In genomic region chr3:141370065-141370533, GRCh38 we compare ENCODE assay signal across 8 cellular contexts. TPM values are rescaled to one million over a fixed set of nuclear protein-coding genes. Genes with fewer than 3 reads are reported as not detected.
DNase-seq lines count a peak whose midpoint lies in the region; ATAC-seq and TF ChIP-seq lines count a peak whose summit lies in the region.

No MANE protein-coding gene starts in this region.

- H3K4me3 ChIP-seq in RWPE2 (ENCODE audit: severe bottlenecking), result no peak overlapping the region

- in situ Hi-C loops in G401 (cut with HindIII; ENCODE audit: low sequenced_read_pairs), result no loop called here

- H3K27me3 ChIP-seq in RWPE2 (ENCODE audit: insufficient read depth, poor library complexity, severe bottlenecking), result no peaks in the 10 kb centered on the region

- peak overlapping the region; percentile 70 for H3K27ac Mint-ChIP-seq in activated naive CD4-positive, alpha-beta T cell treated with anti-CD3 and anti-CD28 coated beads, Interleukin-2, amount 50 U/mL, for 24 hours
- no peak overlapping the region for H3K27ac Mint-ChIP-seq in glutamatergic neuron (ENCODE audit: unreplicated experiment)

- no peak overlapping the region for H3K4me3 Mint-ChIP-seq in activated naive CD4-positive, alpha-beta T cell treated with anti-CD3 and anti-CD28 coated beads, Interleukin-2, amount 50 U/mL, for 24 hours
- no peak overlapping the region for H3K4me3 Mint-ChIP-seq in glutamatergic neuron (ENCODE audit: unreplicated experiment)

- ATAC-seq in GM21528 (IDR thresholded peaks at IDR 0.05; ENCODE audit: low FRiP score, unreplicated experiment) (peak; percentile 79), RWPE2 (ENCODE audit: low read depth) (peak; percentile 42), Right ventricle myocardium superior (ENCODE audit: poor library complexity) (peak; percentile 74)

- peaks cover 50% of the 10 kb centered on the region for H3K4me1 ChIP-seq in RWPE2 (ENCODE audit: insufficient read depth, poor library complexity, severe bottlenecking)

- peaks cover 12% of the 10 kb centered on the region for H3K4me1 Mint-ChIP-seq in activated naive CD4-positive, alpha-beta T cell treated with anti-CD3 and anti-CD28 coated beads, Interleukin-2, amount 50 U/mL, for 24 hours
- peaks cover 12% of the 10 kb centered on the region for H3K4me1 Mint-ChIP-seq in glutamatergic neuron (ENCODE audit: low read depth, unreplicated experiment)

- H3K36me3 Mint-ChIP-seq in activated naive CD4-positive, alpha-beta T cell treated with anti-CD3 and anti-CD28 coated beads, Interleukin-2, amount 50 U/mL, for 24 hours, result no peaks in the 10 kb centered on the region
- no peaks in the 10 kb centered on the region for H3K36me3 Mint-ChIP-seq in glutamatergic neuron (ENCODE audit: unreplicated experiment)

- intact Hi-C loops in Right ventricle myocardium superior (cut with DNase I), result no loop called here

- peak; percentile 34 for TF ChIP-seq CTCF in RWPE2 (IDR thresholded peaks at IDR 0.05; ENCODE audit: poor library complexity, severe bottlenecking)
- TF ChIP-seq CTCF in glutamatergic neuron (IDR thresholded peaks at IDR 0.05; ENCODE audit: partially characterized antibody, unreplicated experiment), result no peak

- H3K36me3 ChIP-seq in RWPE2 (ENCODE audit: low read depth), result peaks cover 25% of the 10 kb centered on the region

- DNase-seq in G401 (ENCODE audit: low spot score), result peak; percentile 84
- peak; percentile 48 for DNase-seq in HuH-7 (ENCODE audit: low spot score)
- no peak for DNase-seq in RWPE2 (ENCODE audit: low spot score)
- no peak for DNase-seq in Right ventricle myocardium superior
- peak; percentile 77 for DNase-seq in pulmonary artery endothelial cell (ENCODE audit: low read depth, low spot score)
- no peak for DNase-seq in glutamatergic neuron

- H3K27me3 Mint-ChIP-seq in activated naive CD4-positive, alpha-beta T cell treated with anti-CD3 and anti-CD28 coated beads, Interleukin-2, amount 50 U/mL, for 24 hours, result no peaks in the 10 kb centered on the region
- H3K27me3 Mint-ChIP-seq in glutamatergic neuron (ENCODE audit: unreplicated experiment), result peaks cover 2% of the 10 kb centered on the region

- H3K9me3 ChIP-seq in RWPE2 (ENCODE audit: severe bottlenecking), result no peaks in the 10 kb centered on the region

- H3K27ac ChIP-seq in RWPE2 (ENCODE audit: poor library complexity, severe bottlenecking), result peak overlapping the region; percentile 99

- H3K9me3 Mint-ChIP-seq in activated naive CD4-positive, alpha-beta T cell treated with anti-CD3 and anti-CD28 coated beads, Interleukin-2, amount 50 U/mL, for 24 hours, result no peaks in the 10 kb centered on the region
- H3K9me3 Mint-ChIP-seq in glutamatergic neuron (ENCODE audit: unreplicated experiment), result peaks cover 3% of the 10 kb centered on the region

RNA-seq across cellular contexts. Expression of gene ZBTB38, which starts 1.8 kb away (rescaled TPM):
- total RNA-seq in G401 (2014; rRNA removed; shearing (Covaris generic)), result 7.4 and 33.8 TPM in 2 replicates
- total RNA-seq in Right ventricle myocardium superior, result 89.6 TPM
- 80.3 and 128 TPM in 2 replicates for total RNA-seq in pulmonary artery endothelial cell
- 9.3 TPM for total RNA-seq in glutamatergic neuron (ENCODE audit: unreplicated experiment)

Comparison
In these comparisons a context has a peak if more than half of its experiments do, and no peak if none do; other contexts are left out.
1. DNase-seq: peak in G401 (single experiment), HuH-7 (single experiment) and pulmonary artery endothelial cell (single experiment); none in RWPE2 (single experiment), Right ventricle myocardium superior (single experiment) and glutamatergic neuron (single experiment).
2. Peak in every context shown above with its lines, with median percentiles within 50 percentile points of each other: ATAC-seq.